1 cellular context compared by ENCODE assay signal in genomic region chr11:64888406-64888757, GRCh38.
TF ChIP-seq lines count a peak whose summit lies in the region.

No MANE protein-coding gene starts in this region.

TF ChIP-seq in GM23338, 12 proteins besides CTCF, POLR2A, EP300 and RAD21 (continued from another document):
- TF ChIP-seq ZNF462 (CRISPR knock-in tag; IDR thresholded peaks at IDR 0.05) (no peak), STAT1 (IDR thresholded peaks at IDR 0.05; ENCODE audit: unreplicated experiment) (no peak), EZH2 (IDR thresholded peaks at IDR 0.05; ENCODE audit: low read depth, unreplicated experiment) (no peak), JUNB (IDR thresholded peaks at IDR 0.05; ENCODE audit: unreplicated experiment) (no peak), ZNF331 (CRISPR knock-in tag; IDR thresholded peaks at IDR 0.05; ENCODE audit: low read depth) (no peak), CREB1 (CRISPR knock-in tag; IDR thresholded peaks at IDR 0.05; ENCODE audit: low read depth) (no peak), EZH2phosphoT487 (IDR thresholded peaks at IDR 0.05; ENCODE audit: unreplicated experiment) (no peak), POLR2AphosphoS5 (IDR thresholded peaks at IDR 0.05; ENCODE audit: low read depth) (no peak)
- TF ChIP-seq, protein P1, sequence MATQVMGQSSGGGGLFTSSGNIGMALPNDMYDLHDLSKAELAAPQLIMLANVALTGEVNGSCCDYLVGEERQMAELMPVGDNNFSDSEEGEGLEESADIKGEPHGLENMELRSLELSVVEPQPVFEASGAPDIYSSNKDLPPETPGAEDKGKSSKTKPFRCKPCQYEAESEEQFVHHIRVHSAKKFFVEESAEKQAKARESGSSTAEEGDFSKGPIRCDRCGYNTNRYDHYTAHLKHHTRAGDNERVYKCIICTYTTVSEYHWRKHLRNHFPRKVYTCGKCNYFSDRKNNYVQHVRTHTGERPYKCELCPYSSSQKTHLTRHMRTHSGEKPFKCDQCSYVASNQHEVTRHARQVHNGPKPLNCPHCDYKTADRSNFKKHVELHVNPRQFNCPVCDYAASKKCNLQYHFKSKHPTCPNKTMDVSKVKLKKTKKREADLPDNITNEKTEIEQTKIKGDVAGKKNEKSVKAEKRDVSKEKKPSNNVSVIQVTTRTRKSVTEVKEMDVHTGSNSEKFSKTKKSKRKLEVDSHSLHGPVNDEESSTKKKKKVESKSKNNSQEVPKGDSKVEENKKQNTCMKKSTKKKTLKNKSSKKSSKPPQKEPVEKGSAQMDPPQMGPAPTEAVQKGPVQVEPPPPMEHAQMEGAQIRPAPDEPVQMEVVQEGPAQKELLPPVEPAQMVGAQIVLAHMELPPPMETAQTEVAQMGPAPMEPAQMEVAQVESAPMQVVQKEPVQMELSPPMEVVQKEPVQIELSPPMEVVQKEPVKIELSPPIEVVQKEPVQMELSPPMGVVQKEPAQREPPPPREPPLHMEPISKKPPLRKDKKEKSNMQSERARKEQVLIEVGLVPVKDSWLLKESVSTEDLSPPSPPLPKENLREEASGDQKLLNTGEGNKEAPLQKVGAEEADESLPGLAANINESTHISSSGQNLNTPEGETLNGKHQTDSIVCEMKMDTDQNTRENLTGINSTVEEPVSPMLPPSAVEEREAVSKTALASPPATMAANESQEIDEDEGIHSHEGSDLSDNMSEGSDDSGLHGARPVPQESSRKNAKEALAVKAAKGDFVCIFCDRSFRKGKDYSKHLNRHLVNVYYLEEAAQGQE (IDR thresholded peaks at IDR 0.05; ENCODE audit: unreplicated experiment) = no peak
- TF ChIP-seq, protein P2, sequence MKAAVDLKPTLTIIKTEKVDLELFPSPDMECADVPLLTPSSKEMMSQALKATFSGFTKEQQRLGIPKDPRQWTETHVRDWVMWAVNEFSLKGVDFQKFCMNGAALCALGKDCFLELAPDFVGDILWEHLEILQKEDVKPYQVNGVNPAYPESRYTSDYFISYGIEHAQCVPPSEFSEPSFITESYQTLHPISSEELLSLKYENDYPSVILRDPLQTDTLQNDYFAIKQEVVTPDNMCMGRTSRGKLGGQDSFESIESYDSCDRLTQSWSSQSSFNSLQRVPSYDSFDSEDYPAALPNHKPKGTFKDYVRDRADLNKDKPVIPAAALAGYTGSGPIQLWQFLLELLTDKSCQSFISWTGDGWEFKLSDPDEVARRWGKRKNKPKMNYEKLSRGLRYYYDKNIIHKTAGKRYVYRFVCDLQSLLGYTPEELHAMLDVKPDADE (IDR thresholded peaks at IDR 0.05) = no peak
